Comparison of ENCODE assay signal across 1 cellular context in genomic region chr3:4996223-4996765, GRCh38.
TF ChIP-seq lines count a peak whose summit lies in the region.

No MANE protein-coding gene starts in this region.

TF ChIP-seq in K562, 482 proteins besides CTCF, POLR2A, EP300 and RAD21 (continued from another document and continues in another):
- TF ChIP-seq PBX2 (CRISPR knock-in tag; IDR thresholded peaks at IDR 0.05; ENCODE audit: low read depth): no peak
- TF ChIP-seq PBX2 (tag; conservative IDR thresholded peaks at IDR 0.05; ENCODE audit: low read depth): no peak
- TF ChIP-seq RFX7 (CRISPR knock-in tag; IDR thresholded peaks at IDR 0.05): no peak
- no peak for TF ChIP-seq HSF4 (CRISPR knock-in tag; IDR thresholded peaks at IDR 0.05; ENCODE audit: borderline replicate concordance)
- no peak for TF ChIP-seq E2F8 (IDR thresholded peaks at IDR 0.05; ENCODE audit: low read depth, partially characterized antibody)
- no peak for TF ChIP-seq ZKSCAN3 (CRISPR knock-in tag; IDR thresholded peaks at IDR 0.05)
- TF ChIP-seq ZNF197 (CRISPR knock-in tag; IDR thresholded peaks at IDR 0.05; ENCODE audit: low read depth): no peak; the same call in 1 of the 2 replicates
- peak; percentile 76 for TF ChIP-seq DMBX1 (CRISPR knock-in tag; IDR thresholded peaks at IDR 0.05; ENCODE audit: borderline replicate concordance)
- no peak for TF ChIP-seq RNF219 (CRISPR knock-in tag; IDR thresholded peaks at IDR 0.05)
- no peak for TF ChIP-seq TRIM24 (IDR thresholded peaks at IDR 0.05)
- TF ChIP-seq BRD4 (IDR thresholded peaks at IDR 0.05): no peak
- no peak for TF ChIP-seq PTRF (tag; IDR thresholded peaks at IDR 0.05)
- no peak for TF ChIP-seq ZNF41 (CRISPR knock-in tag; conservative IDR thresholded peaks at IDR 0.05)
- peak; percentile 84 for TF ChIP-seq ZNF644 (tag; IDR thresholded peaks at IDR 0.05; ENCODE audit: low read depth)
- TF ChIP-seq CLOCK (CRISPR knock-in tag; IDR thresholded peaks at IDR 0.05; ENCODE audit: borderline replicate concordance): 0 out of 2 replicates have a peak, but pooled peaks have one; percentile 50
- TF ChIP-seq DDX20 (tag; IDR thresholded peaks at IDR 0.05; ENCODE audit: low read depth): peak; percentile 20; the same call in 1 of the 2 replicates
- no peak for TF ChIP-seq ILK (tag; IDR thresholded peaks at IDR 0.05; ENCODE audit: borderline replicate concordance, low read depth)
- no peak; the same call in 1 of the 2 replicates for TF ChIP-seq ZNF766 (CRISPR knock-in tag; conservative IDR thresholded peaks at IDR 0.05)
- TF ChIP-seq MAFK (IDR thresholded peaks at IDR 0.05; ENCODE audit: low read length): peak; percentile 93
- TF ChIP-seq SRSF7 (optimal IDR thresholded peaks at IDR 0.05; ENCODE audit: low read depth, low read length): no peak
- TF ChIP-seq RBM14 (IDR thresholded peaks at IDR 0.05; ENCODE audit: borderline replicate concordance, insufficient read depth, low read depth, low read length): no peak
- TF ChIP-seq ZKSCAN1 (IDR thresholded peaks at IDR 0.05; ENCODE audit: low read depth, low read length): no peak
- no peak for TF ChIP-seq POLR2AphosphoS5 (IDR thresholded peaks at IDR 0.05; ENCODE audit: control insufficient read depth, insufficient read depth, low read depth, low read length)
- TF ChIP-seq IRF1 (CRISPR knock-in tag; IDR thresholded peaks at IDR 0.05; ENCODE audit: borderline replicate concordance): no peak
- TF ChIP-seq PYGO2 (tag; IDR thresholded peaks at IDR 0.05): no peak
- TF ChIP-seq ELF2 (CRISPR knock-in tag; IDR thresholded peaks at IDR 0.05): no peak
- TF ChIP-seq DIDO1 (tag; IDR thresholded peaks at IDR 0.05; ENCODE audit: low read depth): 0 out of 2 replicates have a peak, but pooled peaks have one; percentile 16
- TF ChIP-seq USF1 (CRISPR knock-in tag; IDR thresholded peaks at IDR 0.05): peak; percentile 76
- TF ChIP-seq NFRKB (IDR thresholded peaks at IDR 0.05; ENCODE audit: low read depth): no peak
- TF ChIP-seq ZNF224 (CRISPR knock-in tag; IDR thresholded peaks at IDR 0.05): no peak
- no peak for TF ChIP-seq RFX5 (IDR thresholded peaks at IDR 0.05; ENCODE audit: low read depth, low read length)
- TF ChIP-seq CHD2 (IDR thresholded peaks at IDR 0.05; ENCODE audit: low read depth, low read length): no peak
- TF ChIP-seq RB1 (IDR thresholded peaks at IDR 0.05; ENCODE audit: low read depth): no peak
- no peak for TF ChIP-seq RUNX1 (IDR thresholded peaks at IDR 0.05; ENCODE audit: low read depth)
- no peak for TF ChIP-seq TCFL5 (CRISPR knock-in tag; conservative IDR thresholded peaks at IDR 0.05)
- TF ChIP-seq BDP1 (IDR thresholded peaks at IDR 0.05; ENCODE audit: insufficient read depth, insufficient read length): no peak
- no peak for TF ChIP-seq SETDB1 (IDR thresholded peaks at IDR 0.05; ENCODE audit: low read length)
- TF ChIP-seq ZBTB49 (CRISPR knock-in tag; IDR thresholded peaks at IDR 0.05; ENCODE audit: borderline replicate concordance): no peak
- TF ChIP-seq ZBTB43 (CRISPR knock-in tag; IDR thresholded peaks at IDR 0.05): no peak
- TF ChIP-seq ZNF121 (CRISPR knock-in tag; conservative IDR thresholded peaks at IDR 0.05): no peak
